Comparison of ENCODE assay signal across 1 cellular context in the genomic region with DNA sequence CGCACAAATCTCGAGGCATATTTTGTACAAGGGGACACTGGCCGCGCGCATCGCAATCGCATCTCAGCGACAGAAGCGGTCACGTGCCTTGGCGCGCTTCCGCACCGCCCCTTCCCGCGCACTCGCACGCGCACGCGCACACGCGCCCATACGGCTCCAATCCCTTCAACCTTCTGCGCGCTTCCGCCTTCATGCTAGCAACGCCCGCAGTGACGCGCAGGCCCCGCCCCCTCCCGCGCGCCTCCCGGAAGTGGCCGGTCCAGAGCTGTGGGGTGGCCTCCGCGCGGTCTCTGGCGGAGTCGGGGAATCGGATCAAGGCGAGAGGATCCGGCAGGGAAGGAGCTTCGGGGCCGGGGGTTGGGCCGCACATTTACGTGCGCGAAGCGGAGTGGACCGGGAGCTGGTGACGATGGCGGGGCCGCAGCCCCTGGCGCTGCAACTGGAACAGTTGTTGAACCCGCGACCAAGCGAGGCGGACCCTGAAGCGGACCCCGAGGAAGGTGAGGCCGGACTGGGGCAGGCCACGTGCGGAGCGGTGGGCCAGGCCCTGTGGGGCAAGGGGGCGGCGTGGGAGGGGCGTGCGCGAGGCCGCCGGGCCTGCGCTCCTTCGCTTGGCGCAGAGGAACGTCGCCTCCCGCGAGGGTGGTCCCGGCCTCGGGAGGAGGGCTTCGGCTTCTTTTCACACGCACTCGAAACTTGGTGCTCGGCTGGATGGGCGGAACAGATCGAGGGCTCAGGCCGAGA.
A peak's percentile ranks its signal among the peaks of the same experiment; 100 is the strongest.
TF ChIP-seq lines count a peak whose summit lies in the region.

TSS of gene AATF (plus strand) at position 238 of the 744 bp plus-strand sequence. CDS start at position 410, 172 bp downstream.

TF ChIP-seq in HepG2, 621 proteins besides CTCF, POLR2A, EP300 and RAD21 (continued from another document and continues in another):
- TF ChIP-seq ZHX2 (IDR thresholded peaks at IDR 0.05; ENCODE audit: low read depth) (peak; percentile 75), ZHX2 (CRISPR knock-in tag; IDR thresholded peaks at IDR 0.05; ENCODE audit: borderline replicate concordance) (peak; percentile 98), ZNF572 (CRISPR knock-in tag; IDR thresholded peaks at IDR 0.05) (peak; percentile 74; the same call in 1 of the 2 replicates), ZNF407 (CRISPR knock-in tag; IDR thresholded peaks at IDR 0.05; ENCODE audit: not compliant biosample characterization) (peak; percentile 99), RFX3 (CRISPR knock-in tag; IDR thresholded peaks at IDR 0.05) (no peak), SP5 (CRISPR knock-in tag; IDR thresholded peaks at IDR 0.05; ENCODE audit: borderline replicate concordance, low read depth) (peak; percentile 69; the same call in 1 of the 2 replicates), MYPOP (CRISPR knock-in tag; IDR thresholded peaks at IDR 0.05) (peak; percentile 99), RNF2 (conservative IDR thresholded peaks at IDR 0.05; ENCODE audit: low read depth) (peak; percentile 100), U2AF1 (optimal IDR thresholded peaks at IDR 0.05; ENCODE audit: low read depth, low read length) (peak; percentile 2), IKZF5 (CRISPR knock-in tag; IDR thresholded peaks at IDR 0.05) (peak; percentile 93), ZNF589 (CRISPR knock-in tag; conservative IDR thresholded peaks at IDR 0.05) (no peak; the same call in 1 of the 2 replicates), TARDBP (CRISPR knock-in tag; IDR thresholded peaks at IDR 0.05) (peak; percentile 90)
- TF ChIP-seq, protein P1, sequence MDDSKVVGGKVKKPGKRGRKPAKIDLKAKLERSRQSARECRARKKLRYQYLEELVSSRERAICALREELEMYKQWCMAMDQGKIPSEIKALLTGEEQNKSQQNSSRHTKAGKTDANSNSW (CRISPR knock-in tag; IDR thresholded peaks at IDR 0.05; ENCODE audit: borderline replicate concordance): peak; percentile 99
- TF ChIP-seq, protein P2, sequence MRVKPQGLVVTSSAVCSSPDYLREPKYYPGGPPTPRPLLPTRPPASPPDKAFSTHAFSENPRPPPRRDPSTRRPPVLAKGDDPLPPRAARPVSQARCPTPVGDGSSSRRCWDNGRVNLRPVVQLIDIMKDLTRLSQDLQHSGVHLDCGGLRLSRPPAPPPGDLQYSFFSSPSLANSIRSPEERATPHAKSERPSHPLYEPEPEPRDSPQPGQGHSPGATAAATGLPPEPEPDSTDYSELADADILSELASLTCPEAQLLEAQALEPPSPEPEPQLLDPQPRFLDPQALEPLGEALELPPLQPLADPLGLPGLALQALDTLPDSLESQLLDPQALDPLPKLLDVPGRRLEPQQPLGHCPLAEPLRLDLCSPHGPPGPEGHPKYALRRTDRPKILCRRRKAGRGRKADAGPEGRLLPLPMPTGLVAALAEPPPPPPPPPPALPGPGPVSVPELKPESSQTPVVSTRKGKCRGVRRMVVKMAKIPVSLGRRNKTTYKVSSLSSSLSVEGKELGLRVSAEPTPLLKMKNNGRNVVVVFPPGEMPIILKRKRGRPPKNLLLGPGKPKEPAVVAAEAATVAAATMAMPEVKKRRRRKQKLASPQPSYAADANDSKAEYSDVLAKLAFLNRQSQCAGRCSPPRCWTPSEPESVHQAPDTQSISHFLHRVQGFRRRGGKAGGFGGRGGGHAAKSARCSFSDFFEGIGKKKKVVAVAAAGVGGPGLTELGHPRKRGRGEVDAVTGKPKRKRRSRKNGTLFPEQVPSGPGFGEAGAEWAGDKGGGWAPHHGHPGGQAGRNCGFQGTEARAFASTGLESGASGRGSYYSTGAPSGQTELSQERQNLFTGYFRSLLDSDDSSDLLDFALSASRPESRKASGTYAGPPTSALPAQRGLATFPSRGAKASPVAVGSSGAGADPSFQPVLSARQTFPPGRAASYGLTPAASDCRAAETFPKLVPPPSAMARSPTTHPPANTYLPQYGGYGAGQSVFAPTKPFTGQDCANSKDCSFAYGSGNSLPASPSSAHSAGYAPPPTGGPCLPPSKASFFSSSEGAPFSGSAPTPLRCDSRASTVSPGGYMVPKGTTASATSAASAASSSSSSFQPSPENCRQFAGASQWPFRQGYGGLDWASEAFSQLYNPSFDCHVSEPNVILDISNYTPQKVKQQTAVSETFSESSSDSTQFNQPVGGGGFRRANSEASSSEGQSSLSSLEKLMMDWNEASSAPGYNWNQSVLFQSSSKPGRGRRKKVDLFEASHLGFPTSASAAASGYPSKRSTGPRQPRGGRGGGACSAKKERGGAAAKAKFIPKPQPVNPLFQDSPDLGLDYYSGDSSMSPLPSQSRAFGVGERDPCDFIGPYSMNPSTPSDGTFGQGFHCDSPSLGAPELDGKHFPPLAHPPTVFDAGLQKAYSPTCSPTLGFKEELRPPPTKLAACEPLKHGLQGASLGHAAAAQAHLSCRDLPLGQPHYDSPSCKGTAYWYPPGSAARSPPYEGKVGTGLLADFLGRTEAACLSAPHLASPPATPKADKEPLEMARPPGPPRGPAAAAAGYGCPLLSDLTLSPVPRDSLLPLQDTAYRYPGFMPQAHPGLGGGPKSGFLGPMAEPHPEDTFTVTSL (CRISPR knock-in tag; IDR thresholded peaks at IDR 0.05; ENCODE audit: borderline replicate concordance): peak; percentile 58; the same call in 1 of the 2 replicates
- TF ChIP-seq, protein P3, sequence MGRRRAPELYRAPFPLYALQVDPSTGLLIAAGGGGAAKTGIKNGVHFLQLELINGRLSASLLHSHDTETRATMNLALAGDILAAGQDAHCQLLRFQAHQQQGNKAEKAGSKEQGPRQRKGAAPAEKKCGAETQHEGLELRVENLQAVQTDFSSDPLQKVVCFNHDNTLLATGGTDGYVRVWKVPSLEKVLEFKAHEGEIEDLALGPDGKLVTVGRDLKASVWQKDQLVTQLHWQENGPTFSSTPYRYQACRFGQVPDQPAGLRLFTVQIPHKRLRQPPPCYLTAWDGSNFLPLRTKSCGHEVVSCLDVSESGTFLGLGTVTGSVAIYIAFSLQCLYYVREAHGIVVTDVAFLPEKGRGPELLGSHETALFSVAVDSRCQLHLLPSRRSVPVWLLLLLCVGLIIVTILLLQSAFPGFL (CRISPR knock-in tag; IDR thresholded peaks at IDR 0.05): 0 out of 2 replicates have a peak, but pooled peaks have one; percentile 86
- TF ChIP-seq, protein P4, sequence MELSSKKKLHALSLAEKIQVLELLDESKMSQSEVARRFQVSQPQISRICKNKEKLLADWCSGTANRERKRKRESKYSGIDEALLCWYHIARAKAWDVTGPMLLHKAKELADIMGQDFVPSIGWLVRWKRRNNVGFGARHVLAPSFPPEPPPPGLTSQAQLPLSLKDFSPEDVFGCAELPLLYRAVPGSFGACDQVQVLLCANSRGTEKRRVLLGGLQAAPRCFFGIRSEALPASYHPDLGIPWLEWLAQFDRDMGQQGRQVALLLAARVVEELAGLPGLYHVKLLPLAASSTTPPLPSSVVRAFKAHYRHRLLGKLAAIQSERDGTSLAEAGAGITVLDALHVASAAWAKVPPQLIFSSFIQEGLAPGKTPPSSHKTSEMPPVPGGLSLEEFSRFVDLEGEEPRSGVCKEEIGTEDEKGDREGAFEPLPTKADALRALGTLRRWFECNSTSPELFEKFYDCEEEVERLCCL (CRISPR knock-in tag; IDR thresholded peaks at IDR 0.05; ENCODE audit: borderline replicate concordance): peak; percentile 98
